Comparison of ENCODE assay signal across 9 cellular contexts in genomic region chr12:90253674-90254181, GRCh38.
DNase-seq lines count a peak whose midpoint lies in the region; ATAC-seq and TF ChIP-seq lines count a peak whose summit lies in the region.
"Had no signal": no experiment of that assay in that cellular context is flagged by ENCODE, and none has a peak within 500 bp of the region (broad histone marks: within the 10 kb centered on the region; RNA-seq: fewer than 3 reads in every experiment).

No MANE protein-coding gene starts in this region.

- no peak overlapping the region for H3K4me3 Mint-ChIP-seq in activated CD4-positive, alpha-beta memory T cell treated with anti-CD3 and anti-CD28 coated beads for 36 hours

- H3K4me1 Mint-ChIP-seq in activated CD4-positive, alpha-beta memory T cell treated with anti-CD3 and anti-CD28 coated beads for 36 hours (ENCODE audit: low read depth) = peaks cover 8% of the 10 kb centered on the region

- POLR2A ChIA-PET in activated CD4-positive, alpha-beta memory T cell treated with anti-CD3 and anti-CD28 coated beads for 36 hours (lab: Charles Lee) = no interaction called here

- intact Hi-C loops in activated CD4-positive, alpha-beta memory T cell treated with anti-CD3 and anti-CD28 coated beads for 36 hours (cut with micrococcal nuclease) = loop anchor here (10.0 kb wide), 1 partner anchor 709 kb away; no protein-coding TSS in a partner anchor

- no peak overlapping the region for H3K27ac Mint-ChIP-seq in activated CD4-positive, alpha-beta memory T cell treated with anti-CD3 and anti-CD28 coated beads for 36 hours

- TF ChIP-seq POLR2A in erythroblast (IDR thresholded peaks at IDR 0.05; ENCODE audit: low read length) = no peak

- H3K27me3 Mint-ChIP-seq in activated CD4-positive, alpha-beta memory T cell treated with anti-CD3 and anti-CD28 coated beads for 36 hours = no peaks in the 10 kb centered on the region

- CTCF ChIA-PET in activated CD4-positive, alpha-beta memory T cell treated with anti-CD3 and anti-CD28 coated beads for 36 hours (lab: Charles Lee) = interaction anchor here (2.0 kb wide), 1 partner anchor 711 kb away, joined by 7 read pairs; no protein-coding TSS in a partner anchor

- H3K36me3 Mint-ChIP-seq in activated CD4-positive, alpha-beta memory T cell treated with anti-CD3 and anti-CD28 coated beads for 36 hours = no peaks in the 10 kb centered on the region

- ATAC-seq in GM18511 (IDR thresholded peaks at IDR 0.05; ENCODE audit: unreplicated experiment) (peak; percentile 100), HG02885 (IDR thresholded peaks at IDR 0.05; ENCODE audit: poor library complexity, unreplicated experiment) (peak; percentile 99)
- ATAC-seq: K562 had no signal

- no peaks in the 10 kb centered on the region for H3K9me3 Mint-ChIP-seq in activated CD4-positive, alpha-beta memory T cell treated with anti-CD3 and anti-CD28 coated beads for 36 hours

- DNase-seq in Ammon's horn (ENCODE audit: low spot score) (peak; percentile 50), NCI-H2227 treated with DMSO at 0.1 percent for 48 hours (lab: John Stamatoyannopoulos, UW) (peak; percentile 4), erythroblast (lab: John Stamatoyannopoulos, UW) (peak; percentile 1 to 7), non-pigmented ciliary epithelial cell (ENCODE audit: low read depth) (peak; percentile 89), NCI-H2081 treated with DMSO at 0.1 percent for 48 hours (lab: John Stamatoyannopoulos, UW) (no peak)
- peak; percentile 74 for DNase-seq in activated CD4-positive, alpha-beta memory T cell treated with anti-CD3 and anti-CD28 coated beads for 36 hours
